ENCODE assay signal across 8 cellular contexts in genomic region chr5:14144586-14145355, GRCh38. TPM values are rescaled to one million over a fixed set of nuclear protein-coding genes. Genes with fewer than 3 reads are reported as not detected.
A peak's percentile ranks its signal among the peaks of the same experiment; 100 is the strongest.
DNase-seq lines count a peak whose midpoint lies in the region; ATAC-seq and TF ChIP-seq lines count a peak whose summit lies in the region.

No MANE protein-coding gene starts in this region.

- TF ChIP-seq CTCF in fibroblast of villous mesenchyme (IDR thresholded peaks at IDR 0.05; ENCODE audit: insufficient read depth, low read depth, low read length) (peak; percentile 3), nephron progenitor cell (IDR thresholded peaks at IDR 0.05) (no peak), upper lobe of left lung (IDR thresholded peaks at IDR 0.05) (peak in 1 of 6 experiments; percentile 10)

- TF ChIP-seq POLR2A in upper lobe of left lung (IDR thresholded peaks at IDR 0.05), result peak in 2 of 4 donors; percentile 7 to 69

- peak overlapping the region; percentile 97 for H3K4me3 ChIP-seq in fibroblast of villous mesenchyme (ENCODE audit: low read depth, low read length)
- H3K4me3 ChIP-seq in upper lobe of left lung, result peak overlapping the region; percentile 74 to 92 (median 86)

- TF ChIP-seq EP300 in upper lobe of left lung (IDR thresholded peaks at IDR 0.05), result no peak

- 0 to 1% methylated on average over 9 to 39 of the region's 84 CpGs for WGBS in upper lobe of left lung, 2 donors

- peak; percentile 87 for DNase-seq in DMS 273 (lab: John Stamatoyannopoulos, UW; ENCODE audit: unreplicated experiment)
- DNase-seq in NCI-H82 treated with DMSO at 0.1 percent for 48 hours (lab: John Stamatoyannopoulos, UW; ENCODE audit: unreplicated experiment), result peak; percentile 14
- peak; percentile 85 for DNase-seq in fibroblast of villous mesenchyme (ENCODE audit: low read depth)
- DNase-seq in nephron progenitor cell, result peak; percentile 72
- peak; percentile 74 to 94 for DNase-seq in upper lobe of left lung

- H3K36me3 Mint-ChIP-seq in activated T-helper 17 cell treated with anti-CD3 and anti-CD28 coated beads, Interleukin-2, amount 50 U/mL, for 72 hours (ENCODE audit: low read depth), result peaks cover 5% of the 10 kb centered on the region
- no peaks in the 10 kb centered on the region for H3K36me3 Mint-ChIP-seq in nephron progenitor cell (ENCODE audit: low read depth)

- H3K27me3 Mint-ChIP-seq in activated T-helper 17 cell treated with anti-CD3 and anti-CD28 coated beads, Interleukin-2, amount 50 U/mL, for 72 hours, result peaks cover 36% of the 10 kb centered on the region
- peaks cover 8% of the 10 kb centered on the region for H3K27me3 Mint-ChIP-seq in nephron progenitor cell (ENCODE audit: low read depth, poor library complexity)

- H3K27ac Mint-ChIP-seq in activated T-helper 17 cell treated with anti-CD3 and anti-CD28 coated beads, Interleukin-2, amount 50 U/mL, for 72 hours, result peak overlapping the region; percentile 42
- peak overlapping the region; percentile 51 for H3K27ac Mint-ChIP-seq in nephron progenitor cell

- peaks cover 5% of the 10 kb centered on the region for H3K4me1 Mint-ChIP-seq in activated T-helper 17 cell treated with anti-CD3 and anti-CD28 coated beads, Interleukin-2, amount 50 U/mL, for 72 hours
- peaks cover 15% of the 10 kb centered on the region for H3K4me1 Mint-ChIP-seq in nephron progenitor cell

- H3K27ac ChIP-seq in upper lobe of left lung, result peak overlapping the region; percentile 90 to 97 (median 92)

- ATAC-seq in GM19397 (IDR thresholded peaks at IDR 0.05; ENCODE audit: unreplicated experiment), result peak; percentile 39
- peak; percentile 54 for ATAC-seq in HG03460 (IDR thresholded peaks at IDR 0.05; ENCODE audit: unreplicated experiment)
- ATAC-seq in activated T-helper 17 cell treated with anti-CD3 and anti-CD28 coated beads, Interleukin-2, amount 50 U/mL, for 72 hours (replicated peaks), result peak; percentile 54
- ATAC-seq in upper lobe of left lung (ENCODE audit: low FRiP score in 2 of 2), result peak; percentile 62 to 71

- peak overlapping the region; percentile 76 for H3K4me3 Mint-ChIP-seq in activated T-helper 17 cell treated with anti-CD3 and anti-CD28 coated beads, Interleukin-2, amount 50 U/mL, for 72 hours
- peak overlapping the region; percentile 94 for H3K4me3 Mint-ChIP-seq in nephron progenitor cell

- H3K9me3 ChIP-seq in upper lobe of left lung, result no peaks in the 10 kb centered on the region

- H3K36me3 ChIP-seq in upper lobe of left lung, result no peaks in the 10 kb centered on the region

- peaks cover 26 to 46% (median 40%) of the 10 kb centered on the region in 4 donors for H3K4me1 ChIP-seq in upper lobe of left lung

- H3K9me3 Mint-ChIP-seq in activated T-helper 17 cell treated with anti-CD3 and anti-CD28 coated beads, Interleukin-2, amount 50 U/mL, for 72 hours, result no peaks in the 10 kb centered on the region
- H3K9me3 Mint-ChIP-seq in nephron progenitor cell, result no peaks in the 10 kb centered on the region

- H3K27me3 ChIP-seq in upper lobe of left lung, result no peaks in the 10 kb centered on the region

RNA-seq across cellular contexts. Expression of gene TRIO, which starts 1.6 kb away (rescaled TPM):
- total RNA-seq in activated T-helper 17 cell treated with anti-CD3 and anti-CD28 coated beads, Interleukin-2, amount 50 U/mL, for 72 hours, result 10 to 100 TPM; 13.6 to 21.5 TPM
- total RNA-seq in fibroblast of villous mesenchyme (366 and 410 TPM in 2 replicates), upper lobe of left lung (100 to 1,000 TPM; 138 to 408 (median 156) TPM)

Comparison
In these comparisons a context has a peak if more than half of its experiments do, and no peak if none do; other contexts are left out.
1. Peak in every context shown above with its lines: DNase-seq, ATAC-seq, H3K4me3 ChIP-seq and H3K27ac ChIP-seq.
2. DNase-seq: peak in every context shown above with its lines; median percentile 87 in DMS 273; 85 in fibroblast of villous mesenchyme; 84 in upper lobe of left lung; 72 in nephron progenitor cell; 14 in NCI-H82 treated with DMSO at 0.1 percent for 48 hours.
3. RNA of gene TRIO, which starts 1.6 kb away (total RNA-seq): 366 to 410 TPM in fibroblast of villous mesenchyme and 138 to 408 TPM in upper lobe of left lung; 13.6 to 21.5 TPM in activated T-helper 17 cell treated with anti-CD3 and anti-CD28 coated beads, Interleukin-2, amount 50 U/mL, for 72 hours; every median in the first group is over 4 times any median in the second.